In genomic region chr3:18201315-18201714, GRCh38 we compare ENCODE assay signal across 22 cellular contexts.
"Had no signal": no experiment of that assay in that cellular context is flagged by ENCODE, and none has a peak within 500 bp of the region (broad histone marks: within the 10 kb centered on the region; RNA-seq: fewer than 3 reads in every experiment).

No MANE protein-coding gene starts in this region.

- H3K27ac ChIP-seq: HL-60, KMS-11, SJCRH30, SK-N-MC had no signal

- DNase-seq: Kasumi-1, MM.1S, NCI-H1092 treated with DMSO at 0.1 percent for 48 hours, NCI-H1436, NCI-H187, NCI-H2029, NCI-H2081 treated with DMSO at 0.1 percent for 48 hours, NCI-H2171 treated with DMSO at 0.1 percent for 48 hours, NCI-H345, NCI-H446 treated with DMSO at 0.1 percent for 48 hours, NCI-H510A treated with DMSO at 0.1 percent for 48 hours, NCI-H526, PC-3, SHP77 treated with DMSO at 0.1 percent for 48 hours, SJCRH30 had no signal

- H3K36me3 ChIP-seq: SJCRH30 had no signal

- H3K9ac ChIP-seq: KMS-11 had no signal

- H3K4me1 ChIP-seq: SJCRH30 had no signal

- FAIRE-seq: HTR-8/SVneo, K562 had no signal

- ATAC-seq: K562, Panc1, PC-3, Right ventricle myocardium inferior had no signal

- H3K27me3 ChIP-seq: SJCRH30 had no signal

- H3K4me3 ChIP-seq: K562, SJCRH30, SK-N-MC had no signal

- H3K4me2 ChIP-seq: KMS-11 had no signal

- H3K9me3 ChIP-seq: SJCRH30 had no signal
